ENCODE assay signal across 5 cellular contexts in genomic region chr18:61194726-61195125, GRCh38.
"Had no signal": no experiment of that assay in that cellular context is flagged by ENCODE, and none has a peak within 500 bp of the region (broad histone marks: within the 10 kb centered on the region; RNA-seq: fewer than 3 reads in every experiment).

No MANE protein-coding gene starts in this region.

- ATAC-seq: HepG2, K562 had no signal

- H3K4me1 Mint-ChIP-seq: IgD-negative memory B cell had no signal

- H3K36me3 Mint-ChIP-seq: IgD-negative memory B cell had no signal

- H3K27me3 Mint-ChIP-seq: IgD-negative memory B cell had no signal

- H3K27ac ChIP-seq: HL-60 had no signal

- H3K4me3 Mint-ChIP-seq: IgD-negative memory B cell had no signal

- H3K27ac Mint-ChIP-seq: IgD-negative memory B cell had no signal

- DNase-seq: IMR-90 had no signal

- H3K4me3 ChIP-seq: K562 had no signal
